Comparison of ENCODE assay signal across 8 cellular contexts in the genomic region with DNA sequence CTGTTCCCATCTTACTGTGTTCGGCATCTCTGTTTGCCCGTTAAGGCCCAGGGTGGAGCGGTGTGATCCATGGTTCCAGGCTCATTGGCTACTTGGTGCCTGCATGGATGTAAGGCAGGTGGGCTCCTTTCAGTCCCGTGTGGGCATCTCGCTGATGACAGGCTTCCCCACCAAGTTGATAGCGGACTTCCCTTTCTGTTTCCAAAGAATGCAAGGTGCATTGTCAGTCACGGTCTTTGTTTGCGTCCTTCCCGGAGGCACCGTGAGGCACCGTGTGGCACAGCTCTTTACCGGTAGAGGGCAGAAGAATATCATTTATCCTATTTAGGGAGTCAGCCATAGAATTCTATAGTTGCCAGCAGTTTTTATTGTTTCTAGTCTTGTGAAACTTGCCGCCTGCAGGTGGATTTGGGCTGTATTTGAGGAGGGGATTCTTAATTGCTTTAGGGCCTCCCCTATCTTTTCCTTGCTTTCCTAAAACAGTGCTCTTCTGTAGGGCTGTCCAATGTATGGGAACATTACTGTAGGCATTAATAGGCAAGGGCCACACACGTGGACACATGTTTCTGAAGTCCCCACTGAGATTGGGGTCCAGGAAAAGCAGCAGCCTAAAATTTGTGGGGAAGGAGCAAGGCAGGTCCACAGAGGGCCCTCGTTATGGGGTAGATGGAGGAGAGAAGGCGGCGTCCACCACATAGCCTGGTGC.
DNase-seq lines count a peak whose midpoint lies in the region; ATAC-seq and TF ChIP-seq lines count a peak whose summit lies in the region.

No MANE protein-coding gene starts in this region.

- TF ChIP-seq CTCF in Peyer's patch (IDR thresholded peaks at IDR 0.05) (peak in 4 of 6 experiments; percentile 65 to 83 (median 80)), prostate gland (IDR thresholded peaks at IDR 0.05) (peak; percentile 34 to 77 (median 72))

- peak overlapping the region in 6 of 7 donors; percentile 13 to 75 (median 56) for H3K4me3 Mint-ChIP-seq in CD8-positive, alpha-beta memory T cell

- peaks cover 58 to 82% (median 72%) of the 10 kb centered on the region in 3 donors for H3K4me1 Mint-ChIP-seq in CD8-positive, alpha-beta memory T cell

- ATAC-seq in GM19351 (IDR thresholded peaks at IDR 0.05; ENCODE audit: unreplicated experiment) (peak; percentile 63), HG03460 (IDR thresholded peaks at IDR 0.05; ENCODE audit: unreplicated experiment) (peak; percentile 55), Right ventricle myocardium superior (ENCODE audit: poor library complexity) (peak; percentile 90)
- ATAC-seq in activated naive CD4-positive, alpha-beta T cell treated with anti-CD3 and anti-CD28 coated beads, Interleukin-2, amount 50 U/mL, for 72 hours: peak; percentile 69 to 83

- intact Hi-C loops in Right ventricle myocardium superior (cut with DNase I) (loop anchor here (5.0 to 10.0 kb wide), 3 partner anchors 110 to 287 kb away; no protein-coding TSS in a partner anchor), prostate gland (cut with DNase I) (loop anchor here (5.0 to 10.0 kb wide), 3 partner anchors 130 to 620 kb away; no protein-coding TSS in a partner anchor)

- H3K9me3 ChIP-seq in CD8-positive, alpha-beta memory T cell (ENCODE audit: low read length): no peaks in the 10 kb centered on the region
- H3K9me3 ChIP-seq in Peyer's patch: no peaks in the 10 kb centered on the region
- H3K9me3 ChIP-seq in prostate gland: no peaks in the 10 kb centered on the region

- POLR2A ChIA-PET in CD8-positive, alpha-beta memory T cell (lab: Charles Lee): no interaction called here

- H3K9me3 Mint-ChIP-seq in CD8-positive, alpha-beta memory T cell: no peaks in the 10 kb centered on the region
- no peaks in the 10 kb centered on the region for H3K9me3 Mint-ChIP-seq in activated naive CD4-positive, alpha-beta T cell treated with anti-CD3 and anti-CD28 coated beads, Interleukin-2, amount 50 U/mL, for 72 hours

- peak; percentile 15 to 59 (median 22) for DNase-seq in CD8-positive, alpha-beta memory T cell
- DNase-seq in Peyer's patch (peak in 2 of 3 donors; percentile 58 to 68), Right ventricle myocardium superior (no peak), prostate gland (ENCODE audit: low spot score) (peak; percentile 49), SKM-1 treated with dmso at 0.1 percent for 144 hours (lab: John Stamatoyannopoulos, UW; ENCODE audit: unreplicated experiment) (no peak)
- DNase-seq in activated naive CD4-positive, alpha-beta T cell treated with anti-CD3 and anti-CD28 coated beads, Interleukin-2, amount 50 U/mL, for 72 hours (ENCODE audit: low spot score in 2 of 2): peak in 1 of 2 donors; percentile 59

- no peaks in the 10 kb centered on the region for H3K36me3 ChIP-seq in CD8-positive, alpha-beta memory T cell (ENCODE audit: insufficient read depth, low read length)
- H3K36me3 ChIP-seq in Peyer's patch: no peaks in the 10 kb centered on the region
- H3K36me3 ChIP-seq in prostate gland: no peaks in the 10 kb centered on the region

- WGBS in prostate gland: 34% methylated on average over 17 of the region's 17 CpGs

- no peaks in the 10 kb centered on the region for H3K27me3 ChIP-seq in CD8-positive, alpha-beta memory T cell (ENCODE audit: insufficient read depth, low read length, poor library complexity, severe bottlenecking)
- H3K27me3 ChIP-seq in Peyer's patch: no peaks in the 10 kb centered on the region
- H3K27me3 ChIP-seq in prostate gland (replicated peaks; ENCODE audit: insufficient read depth): no peaks in the 10 kb centered on the region

- H3K27ac Mint-ChIP-seq in CD8-positive, alpha-beta memory T cell: peak overlapping the region in 6 of 8 donors; percentile 34 to 91 (median 68)
- H3K27ac Mint-ChIP-seq in activated naive CD4-positive, alpha-beta T cell treated with anti-CD3 and anti-CD28 coated beads, Interleukin-2, amount 50 U/mL, for 72 hours: peak overlapping the region; percentile 3 to 26

- CTCF ChIA-PET in CD8-positive, alpha-beta memory T cell (lab: Charles Lee): interaction anchor here (1.1 to 2.2 kb wide), 5 partner anchors 10 to 622 kb away, joined by 3 to 9 read pairs (median 5); no protein-coding TSS in a partner anchor

- peaks cover 6 to 10% (median 8%) of the 10 kb centered on the region in 3 donors for H3K36me3 Mint-ChIP-seq in CD8-positive, alpha-beta memory T cell
- H3K36me3 Mint-ChIP-seq in activated naive CD4-positive, alpha-beta T cell treated with anti-CD3 and anti-CD28 coated beads, Interleukin-2, amount 50 U/mL, for 72 hours: peaks cover 0 to 7% of the 10 kb centered on the region in 2 donors

- H3K4me1 ChIP-seq in CD8-positive, alpha-beta memory T cell (ENCODE audit: insufficient read depth, low read length): peaks cover 32% of the 10 kb centered on the region
- H3K4me1 ChIP-seq in Peyer's patch (peaks cover 0 to 4% (median 1%) of the 10 kb centered on the region in 4 donors), prostate gland (replicated peaks) (no peaks in the 10 kb centered on the region)

- H3K27ac ChIP-seq in CD8-positive, alpha-beta memory T cell (ENCODE audit: low read depth, low read length): no peak overlapping the region
- H3K27ac ChIP-seq in Peyer's patch: no peak overlapping the region
- H3K27ac ChIP-seq in prostate gland: no peak overlapping the region

- TF ChIP-seq POLR2A in Peyer's patch (IDR thresholded peaks at IDR 0.05): no peak
- no peak for TF ChIP-seq POLR2A in prostate gland (IDR thresholded peaks at IDR 0.05)

- no peak overlapping the region for H3K4me3 ChIP-seq in CD8-positive, alpha-beta memory T cell (ENCODE audit: low read length)
- H3K4me3 ChIP-seq in Peyer's patch (no peak overlapping the region), prostate gland (no peak overlapping the region)

- H3K27me3 Mint-ChIP-seq in CD8-positive, alpha-beta memory T cell: no peaks in the 10 kb centered on the region

Comparison
In these comparisons a context has a peak if more than half of its experiments do, and no peak if none do; other contexts are left out.
1. DNase-seq: peak in CD8-positive, alpha-beta memory T cell (5 of 5), Peyer's patch (2 of 3) and prostate gland (single experiment); none in Right ventricle myocardium superior (single experiment) and SKM-1 treated with dmso at 0.1 percent for 144 hours (single experiment).
2. Peak in every context shown above with its lines, with median percentiles within 50 percentile points of each other: ATAC-seq.